In genomic region chr7:132187869-132188789, GRCh38 we compare ENCODE assay signal across 2 cellular contexts.
TF ChIP-seq lines count a peak whose summit lies in the region.

No MANE protein-coding gene starts in this region.

TF ChIP-seq in GM23338, 12 proteins besides CTCF, POLR2A, EP300 and RAD21:
- peak; percentile 85 for TF ChIP-seq ZNF462 (CRISPR knock-in tag; IDR thresholded peaks at IDR 0.05)
- no peak for TF ChIP-seq EZH2 (IDR thresholded peaks at IDR 0.05; ENCODE audit: low read depth, unreplicated experiment)
- 0 out of 2 replicates have a peak, but pooled peaks have one; percentile 24 for TF ChIP-seq NANOG (IDR thresholded peaks at IDR 0.05; ENCODE audit: borderline replicate concordance)
- TF ChIP-seq ZNF331 (CRISPR knock-in tag; IDR thresholded peaks at IDR 0.05; ENCODE audit: low read depth), result no peak
- 0 out of 2 replicates have a peak, but pooled peaks have one; percentile 15 for TF ChIP-seq ZNF114 (CRISPR knock-in tag; IDR thresholded peaks at IDR 0.05)
- peak; percentile 4; the same call in 1 of the 2 replicates for TF ChIP-seq CREB1 (CRISPR knock-in tag; IDR thresholded peaks at IDR 0.05; ENCODE audit: low read depth)

TF ChIP-seq in WTC11, 78 proteins besides CTCF, POLR2A, EP300 and RAD21 (continued from another document):
- peak; percentile 21; the same call in 1 of the 2 replicates for TF ChIP-seq ZNF281 (CRISPR knock-in tag; IDR thresholded peaks at IDR 0.05)
- peak; percentile 57 for TF ChIP-seq ZNF423 (CRISPR knock-in tag; IDR thresholded peaks at IDR 0.05)
- no peak for TF ChIP-seq ZNF671 (CRISPR knock-in tag; IDR thresholded peaks at IDR 0.05)
- no peak for TF ChIP-seq ZBTB43 (CRISPR knock-in tag; IDR thresholded peaks at IDR 0.05)
- no peak for TF ChIP-seq AFF4 (CRISPR knock-in tag; IDR thresholded peaks at IDR 0.05; ENCODE audit: borderline replicate concordance)
- 0 out of 2 replicates have a peak, but pooled peaks have one; percentile 27 for TF ChIP-seq FOXP1 (CRISPR knock-in tag; IDR thresholded peaks at IDR 0.05; ENCODE audit: borderline replicate concordance)
- 0 out of 2 replicates have a peak, but pooled peaks have one; percentile 32 for TF ChIP-seq FOXK1 (CRISPR knock-in tag; IDR thresholded peaks at IDR 0.05)
- no peak for TF ChIP-seq ZNF425 (CRISPR knock-in tag; conservative IDR thresholded peaks at IDR 0.05)
- peak; percentile 80; the same call in 1 of the 2 replicates for TF ChIP-seq GTF2I (CRISPR knock-in tag; conservative IDR thresholded peaks at IDR 0.05)
